1 cellular context compared by ENCODE assay signal in the genomic region with DNA sequence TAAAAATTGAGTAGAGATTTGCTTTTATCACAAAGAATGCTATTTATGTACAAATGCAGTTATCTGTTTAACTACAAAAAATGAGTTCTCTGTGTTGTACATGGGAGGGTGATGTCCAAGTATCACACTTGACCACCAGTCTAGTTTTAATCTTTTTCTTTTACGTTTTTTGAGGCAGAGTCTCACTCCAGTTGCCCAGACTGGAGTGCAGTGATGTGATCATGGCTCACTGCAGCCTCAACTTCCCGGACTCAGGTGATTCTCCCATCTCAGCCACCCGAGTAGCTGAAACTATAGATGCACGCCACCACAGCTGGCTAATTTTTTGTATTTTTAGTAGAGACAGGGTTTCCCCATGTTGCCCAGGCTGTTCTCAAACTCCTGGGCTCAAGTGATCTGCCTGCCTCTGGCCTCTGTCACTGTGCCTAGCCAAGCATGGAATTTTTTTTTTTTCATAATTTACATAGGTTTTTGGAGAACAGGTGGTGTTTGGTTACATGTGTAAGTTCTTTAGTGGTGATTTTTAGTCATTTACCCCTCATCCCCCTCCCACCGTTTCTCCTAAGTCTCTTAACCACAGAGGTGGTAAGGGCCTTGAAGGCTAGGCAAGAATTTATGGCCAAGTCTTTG.
TF ChIP-seq lines count a peak whose summit lies in the region.

No MANE protein-coding gene starts in this region.

TF ChIP-seq in WTC11, 78 proteins besides CTCF, POLR2A, EP300 and RAD21 (continued from another document):
- TF ChIP-seq, protein P1, sequence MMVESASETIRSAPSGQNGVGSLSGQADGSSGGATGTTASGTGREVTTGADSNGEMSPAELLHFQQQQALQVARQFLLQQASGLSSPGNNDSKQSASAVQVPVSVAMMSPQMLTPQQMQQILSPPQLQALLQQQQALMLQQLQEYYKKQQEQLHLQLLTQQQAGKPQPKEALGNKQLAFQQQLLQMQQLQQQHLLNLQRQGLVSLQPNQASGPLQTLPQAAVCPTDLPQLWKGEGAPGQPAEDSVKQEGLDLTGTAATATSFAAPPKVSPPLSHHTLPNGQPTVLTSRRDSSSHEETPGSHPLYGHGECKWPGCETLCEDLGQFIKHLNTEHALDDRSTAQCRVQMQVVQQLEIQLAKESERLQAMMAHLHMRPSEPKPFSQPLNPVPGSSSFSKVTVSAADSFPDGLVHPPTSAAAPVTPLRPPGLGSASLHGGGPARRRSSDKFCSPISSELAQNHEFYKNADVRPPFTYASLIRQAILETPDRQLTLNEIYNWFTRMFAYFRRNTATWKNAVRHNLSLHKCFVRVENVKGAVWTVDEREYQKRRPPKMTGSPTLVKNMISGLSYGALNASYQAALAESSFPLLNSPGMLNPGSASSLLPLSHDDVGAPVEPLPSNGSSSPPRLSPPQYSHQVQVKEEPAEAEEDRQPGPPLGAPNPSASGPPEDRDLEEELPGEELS (CRISPR knock-in tag; IDR thresholded peaks at IDR 0.05), result no peak
- TF ChIP-seq ZNF121 (CRISPR knock-in tag; IDR thresholded peaks at IDR 0.05), result no peak
- TF ChIP-seq, protein P2, sequence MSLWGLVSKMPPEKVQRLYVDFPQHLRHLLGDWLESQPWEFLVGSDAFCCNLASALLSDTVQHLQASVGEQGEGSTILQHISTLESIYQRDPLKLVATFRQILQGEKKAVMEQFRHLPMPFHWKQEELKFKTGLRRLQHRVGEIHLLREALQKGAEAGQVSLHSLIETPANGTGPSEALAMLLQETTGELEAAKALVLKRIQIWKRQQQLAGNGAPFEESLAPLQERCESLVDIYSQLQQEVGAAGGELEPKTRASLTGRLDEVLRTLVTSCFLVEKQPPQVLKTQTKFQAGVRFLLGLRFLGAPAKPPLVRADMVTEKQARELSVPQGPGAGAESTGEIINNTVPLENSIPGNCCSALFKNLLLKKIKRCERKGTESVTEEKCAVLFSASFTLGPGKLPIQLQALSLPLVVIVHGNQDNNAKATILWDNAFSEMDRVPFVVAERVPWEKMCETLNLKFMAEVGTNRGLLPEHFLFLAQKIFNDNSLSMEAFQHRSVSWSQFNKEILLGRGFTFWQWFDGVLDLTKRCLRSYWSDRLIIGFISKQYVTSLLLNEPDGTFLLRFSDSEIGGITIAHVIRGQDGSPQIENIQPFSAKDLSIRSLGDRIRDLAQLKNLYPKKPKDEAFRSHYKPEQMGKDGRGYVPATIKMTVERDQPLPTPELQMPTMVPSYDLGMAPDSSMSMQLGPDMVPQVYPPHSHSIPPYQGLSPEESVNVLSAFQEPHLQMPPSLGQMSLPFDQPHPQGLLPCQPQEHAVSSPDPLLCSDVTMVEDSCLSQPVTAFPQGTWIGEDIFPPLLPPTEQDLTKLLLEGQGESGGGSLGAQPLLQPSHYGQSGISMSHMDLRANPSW (CRISPR knock-in tag; conservative IDR thresholded peaks at IDR 0.05; ENCODE audit: low read depth), result no peak
- TF ChIP-seq SP1 (CRISPR knock-in tag; conservative IDR thresholded peaks at IDR 0.05), result no peak
- TF ChIP-seq, protein P3, sequence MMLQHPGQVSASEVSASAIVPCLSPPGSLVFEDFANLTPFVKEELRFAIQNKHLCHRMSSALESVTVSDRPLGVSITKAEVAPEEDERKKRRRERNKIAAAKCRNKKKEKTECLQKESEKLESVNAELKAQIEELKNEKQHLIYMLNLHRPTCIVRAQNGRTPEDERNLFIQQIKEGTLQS (CRISPR knock-in tag; conservative IDR thresholded peaks at IDR 0.05), result no peak
- TF ChIP-seq GRHL2 (CRISPR knock-in tag; IDR thresholded peaks at IDR 0.05; ENCODE audit: insufficient replicate concordance, severe bottlenecking), result no peak
- no peak for TF ChIP-seq ZNF219 (CRISPR knock-in tag; IDR thresholded peaks at IDR 0.05; ENCODE audit: borderline replicate concordance)
- no peak for TF ChIP-seq TEAD1 (CRISPR knock-in tag; IDR thresholded peaks at IDR 0.05)
- TF ChIP-seq TP53 (CRISPR knock-in tag; IDR thresholded peaks at IDR 0.05), result no peak
- TF ChIP-seq NFYB (CRISPR knock-in tag; conservative IDR thresholded peaks at IDR 0.05; ENCODE audit: low read depth), result no peak
- TF ChIP-seq, protein P4, sequence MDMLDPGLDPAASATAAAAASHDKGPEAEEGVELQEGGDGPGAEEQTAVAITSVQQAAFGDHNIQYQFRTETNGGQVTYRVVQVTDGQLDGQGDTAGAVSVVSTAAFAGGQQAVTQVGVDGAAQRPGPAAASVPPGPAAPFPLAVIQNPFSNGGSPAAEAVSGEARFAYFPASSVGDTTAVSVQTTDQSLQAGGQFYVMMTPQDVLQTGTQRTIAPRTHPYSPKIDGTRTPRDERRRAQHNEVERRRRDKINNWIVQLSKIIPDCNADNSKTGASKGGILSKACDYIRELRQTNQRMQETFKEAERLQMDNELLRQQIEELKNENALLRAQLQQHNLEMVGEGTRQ (CRISPR knock-in tag; IDR thresholded peaks at IDR 0.05), result no peak
- TF ChIP-seq, protein P5, sequence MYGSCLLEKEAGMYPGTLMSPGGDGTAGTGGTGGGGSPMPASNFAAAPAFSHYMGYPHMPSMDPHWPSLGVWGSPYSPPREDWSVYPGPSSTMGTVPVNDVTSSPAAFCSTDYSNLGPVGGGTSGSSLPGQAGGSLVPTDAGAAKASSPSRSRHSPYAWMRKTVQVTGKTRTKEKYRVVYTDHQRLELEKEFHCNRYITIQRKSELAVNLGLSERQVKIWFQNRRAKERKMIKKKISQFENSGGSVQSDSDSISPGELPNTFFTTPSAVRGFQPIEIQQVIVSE (CRISPR knock-in tag; IDR thresholded peaks at IDR 0.05; ENCODE audit: borderline replicate concordance), result no peak
- TF ChIP-seq NR2C2 (CRISPR knock-in tag; IDR thresholded peaks at IDR 0.05), result no peak
- no peak for TF ChIP-seq ZNF416 (CRISPR knock-in tag; IDR thresholded peaks at IDR 0.05)
